6 cellular contexts compared by ENCODE assay signal in the genomic region with DNA sequence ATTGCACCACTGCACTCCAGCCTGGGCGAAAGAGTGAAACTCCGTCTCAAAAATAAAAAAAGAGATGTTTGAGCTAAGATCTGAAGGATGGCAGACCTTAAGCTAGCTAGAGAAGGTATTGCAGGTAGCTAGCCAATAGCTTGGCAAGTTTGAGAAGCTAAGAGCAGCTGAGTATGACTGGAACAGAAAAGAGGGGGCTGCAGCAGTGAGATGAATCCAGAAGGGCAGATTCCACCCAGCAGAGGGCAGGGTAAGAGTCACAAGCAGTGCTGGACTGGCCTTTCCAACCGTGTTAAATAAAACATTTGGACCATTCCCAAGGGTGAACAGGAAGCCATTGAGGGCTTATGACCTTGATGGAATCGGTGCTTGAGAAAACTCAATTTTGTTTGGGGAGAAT. TPM values are rescaled to one million over a fixed set of nuclear protein-coding genes. Genes with fewer than 3 reads are reported as not detected.
A peak's percentile ranks its signal among the peaks of the same experiment; 100 is the strongest.
DNase-seq lines count a peak whose midpoint lies in the region; ATAC-seq and TF ChIP-seq lines count a peak whose summit lies in the region.

No MANE protein-coding gene starts in this region.

- peak overlapping the region in 1 of 2 donors; percentile 71 for H3K27ac ChIP-seq in left lung

- H3K4me1 ChIP-seq in left lung: peaks cover 0 to 23% of the 10 kb centered on the region in 2 donors

- peaks cover 0 to 17% of the 10 kb centered on the region in 2 donors for H3K36me3 ChIP-seq in left lung

- H3K9me3 ChIP-seq in left lung: no peaks in the 10 kb centered on the region

- intact Hi-C loops in left lung (cut with DNase I): no loop called here

- no peak overlapping the region for H3K4me3 ChIP-seq in left lung

- no peaks in the 10 kb centered on the region for H3K27me3 ChIP-seq in left lung

- DNase-seq in SW480 (ENCODE audit: low spot score) (peak; percentile 48), left lung (no peak), anterior cingulate cortex (lab: John Stamatoyannopoulos, UW) (no peak), AG08396 (ENCODE audit: low spot score) (no peak)

- TF ChIP-seq CTCF in GM12872 (IDR thresholded peaks at IDR 0.05; ENCODE audit: insufficient read depth, low read depth, low read length) (0 out of 3 replicates have a peak, but pooled peaks have one; percentile 23), left lung (IDR thresholded peaks at IDR 0.05) (no peak)

- peak; percentile 55 for ATAC-seq in left lung
- no peak for ATAC-seq in HG03280 (IDR thresholded peaks at IDR 0.05; ENCODE audit: unreplicated experiment)

RNA-seq across cellular contexts. Expression of gene PHAF1, which starts 5.7 kb away (rescaled TPM):
- total RNA-seq in left lung: 10 to 100 TPM; 12.3 to 21.7 TPM

RNA-seq across cellular contexts. Expression of gene B3GNT9, which starts 46.7 kb away (rescaled TPM):
- total RNA-seq in left lung: 10 to 100 TPM; 18.6 to 29.4 TPM

RNA-seq across cellular contexts. Expression of gene TRADD, which starts 55.6 kb away (rescaled TPM):
- 10 to 100 TPM; 25.1 to 25.5 TPM for total RNA-seq in left lung

RNA-seq across cellular contexts. Expression of gene FBXL8, which starts 55.7 kb away (rescaled TPM):
- 10 to 100 TPM; 22.1 to 22.9 TPM for total RNA-seq in left lung
